1 cellular context compared by ENCODE assay signal in genomic region chr20:23603321-23603720, GRCh38.
TF ChIP-seq lines count a peak whose summit lies in the region.

No MANE protein-coding gene starts in this region.

TF ChIP-seq in H1, 55 proteins besides CTCF, POLR2A, EP300 and RAD21:
- TF ChIP-seq CHD7 (IDR thresholded peaks at IDR 0.05; ENCODE audit: insufficient replicate concordance, low read length) (no peak), SP4 (IDR thresholded peaks at IDR 0.05; ENCODE audit: low read length) (no peak), ATF3 (IDR thresholded peaks at IDR 0.05; ENCODE audit: insufficient read depth, low read depth, low read length) (no peak), KDM5A (IDR thresholded peaks at IDR 0.05; ENCODE audit: low read length) (no peak)
